Comparison of ENCODE assay signal across 1 cellular context in the genomic region with DNA sequence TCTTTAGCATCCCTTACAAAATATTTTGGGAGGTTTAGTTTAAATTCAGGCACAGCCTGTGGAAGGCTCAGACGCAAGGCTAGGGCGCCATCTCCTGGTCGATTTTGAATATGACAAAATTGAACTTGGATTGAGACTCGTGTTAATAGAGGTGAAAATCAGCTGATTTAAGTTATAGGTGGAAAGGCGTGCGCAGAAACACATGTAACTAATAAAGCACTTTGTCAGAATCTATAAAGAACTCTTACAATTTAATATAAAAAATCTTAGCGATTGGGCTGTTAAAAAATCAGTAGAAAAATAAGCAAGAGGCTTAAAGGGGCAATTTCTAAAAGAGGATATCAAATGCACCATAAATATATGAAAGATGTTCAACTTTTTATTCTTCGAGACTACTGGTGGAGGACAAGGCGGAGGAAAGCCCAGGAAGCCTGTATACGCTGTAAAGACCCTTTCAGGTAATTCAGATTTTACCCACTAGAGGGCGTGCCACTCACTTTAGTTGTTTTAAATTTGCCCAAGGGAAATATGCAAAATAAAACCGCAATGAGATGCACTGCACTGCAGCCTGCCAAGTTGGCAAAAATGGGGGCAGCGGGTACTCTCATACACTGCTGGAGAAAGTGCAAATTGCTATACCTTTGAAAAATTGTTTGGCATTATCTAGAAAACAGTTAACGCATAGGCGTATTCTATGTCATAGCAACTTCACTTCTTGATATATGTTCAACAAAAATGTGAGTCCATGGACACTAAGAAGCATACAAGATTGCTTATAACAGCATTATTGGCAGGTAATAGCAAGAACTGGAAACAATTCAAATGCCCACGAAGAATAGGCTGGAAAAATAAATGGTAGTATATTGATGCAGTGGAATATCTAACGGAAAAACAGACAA.
TF ChIP-seq lines count a peak whose summit lies in the region.

No MANE protein-coding gene starts in this region.

TF ChIP-seq in K562, 482 proteins besides CTCF, POLR2A, EP300 and RAD21 (continued from another document):
- no peak for TF ChIP-seq MYBL2 (IDR thresholded peaks at IDR 0.05; ENCODE audit: low read depth)
- TF ChIP-seq MYBL2 (CRISPR knock-in tag; IDR thresholded peaks at IDR 0.05; ENCODE audit: borderline replicate concordance) = no peak
- no peak for TF ChIP-seq IRF2 (CRISPR knock-in tag; IDR thresholded peaks at IDR 0.05)
- no peak for TF ChIP-seq POU5F1 (IDR thresholded peaks at IDR 0.05; ENCODE audit: borderline replicate concordance, low read depth, low read length, partially characterized antibody)
- no peak for TF ChIP-seq ZNF589 (CRISPR knock-in tag; IDR thresholded peaks at IDR 0.05; ENCODE audit: low read depth)
- TF ChIP-seq ZC3H8 (IDR thresholded peaks at IDR 0.05) = no peak
- no peak for TF ChIP-seq ZNF431 (CRISPR knock-in tag; IDR thresholded peaks at IDR 0.05)
- TF ChIP-seq POLR3A (IDR thresholded peaks at IDR 0.05; ENCODE audit: borderline replicate concordance, extremely low read depth, insufficient read depth, insufficient read length) = no peak
- TF ChIP-seq L3MBTL2 (IDR thresholded peaks at IDR 0.05) = 0 out of 2 replicates have a peak, but pooled peaks have one; percentile 11
- TF ChIP-seq ZKSCAN8 (CRISPR knock-in tag; IDR thresholded peaks at IDR 0.05) = no peak
- TF ChIP-seq MTA1 (IDR thresholded peaks at IDR 0.05; ENCODE audit: borderline replicate concordance) = no peak
- TF ChIP-seq, protein P1, sequence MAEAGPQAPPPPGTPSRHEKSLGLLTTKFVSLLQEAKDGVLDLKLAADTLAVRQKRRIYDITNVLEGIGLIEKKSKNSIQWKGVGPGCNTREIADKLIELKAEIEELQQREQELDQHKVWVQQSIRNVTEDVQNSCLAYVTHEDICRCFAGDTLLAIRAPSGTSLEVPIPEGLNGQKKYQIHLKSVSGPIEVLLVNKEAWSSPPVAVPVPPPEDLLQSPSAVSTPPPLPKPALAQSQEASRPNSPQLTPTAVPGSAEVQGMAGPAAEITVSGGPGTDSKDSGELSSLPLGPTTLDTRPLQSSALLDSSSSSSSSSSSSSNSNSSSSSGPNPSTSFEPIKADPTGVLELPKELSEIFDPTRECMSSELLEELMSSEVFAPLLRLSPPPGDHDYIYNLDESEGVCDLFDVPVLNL (CRISPR knock-in tag; IDR thresholded peaks at IDR 0.05; ENCODE audit: low read depth) = no peak
- no peak for TF ChIP-seq TAF15 (IDR thresholded peaks at IDR 0.05; ENCODE audit: low read depth, low read length)
- no peak for TF ChIP-seq ZNF174 (CRISPR knock-in tag; IDR thresholded peaks at IDR 0.05)
- no peak for TF ChIP-seq KLF1 (tag; IDR thresholded peaks at IDR 0.05)
- TF ChIP-seq, protein P2, sequence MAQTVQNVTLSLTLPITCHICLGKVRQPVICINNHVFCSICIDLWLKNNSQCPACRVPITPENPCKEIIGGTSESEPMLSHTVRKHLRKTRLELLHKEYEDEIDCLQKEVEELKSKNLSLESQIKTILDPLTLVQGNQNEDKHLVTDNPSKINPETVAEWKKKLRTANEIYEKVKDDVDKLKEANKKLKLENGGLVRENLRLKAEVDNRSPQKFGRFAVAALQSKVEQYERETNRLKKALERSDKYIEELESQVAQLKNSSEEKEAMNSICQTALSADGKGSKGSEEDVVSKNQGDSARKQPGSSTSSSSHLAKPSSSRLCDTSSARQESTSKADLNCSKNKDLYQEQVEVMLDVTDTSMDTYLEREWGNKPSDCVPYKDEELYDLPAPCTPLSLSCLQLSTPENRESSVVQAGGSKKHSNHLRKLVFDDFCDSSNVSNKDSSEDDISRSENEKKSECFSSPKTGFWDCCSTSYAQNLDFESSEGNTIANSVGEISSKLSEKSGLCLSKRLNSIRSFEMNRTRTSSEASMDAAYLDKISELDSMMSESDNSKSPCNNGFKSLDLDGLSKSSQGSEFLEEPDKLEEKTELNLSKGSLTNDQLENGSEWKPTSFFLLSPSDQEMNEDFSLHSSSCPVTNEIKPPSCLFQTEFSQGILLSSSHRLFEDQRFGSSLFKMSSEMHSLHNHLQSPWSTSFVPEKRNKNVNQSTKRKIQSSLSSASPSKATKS (CRISPR knock-in tag; IDR thresholded peaks at IDR 0.05) = no peak
- TF ChIP-seq, protein P3, sequence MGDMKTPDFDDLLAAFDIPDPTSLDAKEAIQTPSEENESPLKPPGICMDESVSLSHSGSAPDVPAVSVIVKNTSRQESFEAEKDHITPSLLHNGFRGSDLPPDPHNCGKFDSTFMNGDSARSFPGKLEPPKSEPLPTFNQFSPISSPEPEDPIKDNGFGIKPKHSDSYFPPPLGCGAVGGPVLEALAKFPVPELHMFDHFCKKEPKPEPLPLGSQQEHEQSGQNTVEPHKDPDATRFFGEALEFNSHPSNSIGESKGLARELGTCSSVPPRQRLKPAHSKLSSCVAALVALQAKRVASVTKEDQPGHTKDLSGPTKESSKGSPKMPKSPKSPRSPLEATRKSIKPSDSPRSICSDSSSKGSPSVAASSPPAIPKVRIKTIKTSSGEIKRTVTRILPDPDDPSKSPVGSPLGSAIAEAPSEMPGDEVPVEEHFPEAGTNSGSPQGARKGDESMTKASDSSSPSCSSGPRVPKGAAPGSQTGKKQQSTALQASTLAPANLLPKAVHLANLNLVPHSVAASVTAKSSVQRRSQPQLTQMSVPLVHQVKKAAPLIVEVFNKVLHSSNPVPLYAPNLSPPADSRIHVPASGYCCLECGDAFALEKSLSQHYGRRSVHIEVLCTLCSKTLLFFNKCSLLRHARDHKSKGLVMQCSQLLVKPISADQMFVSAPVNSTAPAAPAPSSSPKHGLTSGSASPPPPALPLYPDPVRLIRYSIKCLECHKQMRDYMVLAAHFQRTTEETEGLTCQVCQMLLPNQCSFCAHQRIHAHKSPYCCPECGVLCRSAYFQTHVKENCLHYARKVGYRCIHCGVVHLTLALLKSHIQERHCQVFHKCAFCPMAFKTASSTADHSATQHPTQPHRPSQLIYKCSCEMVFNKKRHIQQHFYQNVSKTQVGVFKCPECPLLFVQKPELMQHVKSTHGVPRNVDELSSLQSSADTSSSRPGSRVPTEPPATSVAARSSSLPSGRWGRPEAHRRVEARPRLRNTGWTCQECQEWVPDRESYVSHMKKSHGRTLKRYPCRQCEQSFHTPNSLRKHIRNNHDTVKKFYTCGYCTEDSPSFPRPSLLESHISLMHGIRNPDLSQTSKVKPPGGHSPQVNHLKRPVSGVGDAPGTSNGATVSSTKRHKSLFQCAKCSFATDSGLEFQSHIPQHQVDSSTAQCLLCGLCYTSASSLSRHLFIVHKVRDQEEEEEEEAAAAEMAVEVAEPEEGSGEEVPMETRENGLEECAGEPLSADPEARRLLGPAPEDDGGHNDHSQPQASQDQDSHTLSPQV (IDR thresholded peaks at IDR 0.05) = no peak
- TF ChIP-seq, protein P4, sequence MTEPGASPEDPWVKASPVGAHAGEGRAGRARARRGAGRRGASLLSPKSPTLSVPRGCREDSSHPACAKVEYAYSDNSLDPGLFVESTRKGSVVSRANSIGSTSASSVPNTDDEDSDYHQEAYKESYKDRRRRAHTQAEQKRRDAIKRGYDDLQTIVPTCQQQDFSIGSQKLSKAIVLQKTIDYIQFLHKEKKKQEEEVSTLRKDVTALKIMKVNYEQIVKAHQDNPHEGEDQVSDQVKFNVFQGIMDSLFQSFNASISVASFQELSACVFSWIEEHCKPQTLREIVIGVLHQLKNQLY (CRISPR knock-in tag; conservative IDR thresholded peaks at IDR 0.05) = no peak
- TF ChIP-seq FOXK2 (conservative IDR thresholded peaks at IDR 0.05 in 1 of 2, IDR thresholded peaks at IDR 0.05 in 1 of 2; ENCODE audit: low read depth in 2 of 2) = 0 out of 4 replicates have a peak, but pooled peaks of 1 of the 2 experiments have one; percentile 38
- no peak for TF ChIP-seq SMARCE1 (IDR thresholded peaks at IDR 0.05)
- TF ChIP-seq, protein P5, sequence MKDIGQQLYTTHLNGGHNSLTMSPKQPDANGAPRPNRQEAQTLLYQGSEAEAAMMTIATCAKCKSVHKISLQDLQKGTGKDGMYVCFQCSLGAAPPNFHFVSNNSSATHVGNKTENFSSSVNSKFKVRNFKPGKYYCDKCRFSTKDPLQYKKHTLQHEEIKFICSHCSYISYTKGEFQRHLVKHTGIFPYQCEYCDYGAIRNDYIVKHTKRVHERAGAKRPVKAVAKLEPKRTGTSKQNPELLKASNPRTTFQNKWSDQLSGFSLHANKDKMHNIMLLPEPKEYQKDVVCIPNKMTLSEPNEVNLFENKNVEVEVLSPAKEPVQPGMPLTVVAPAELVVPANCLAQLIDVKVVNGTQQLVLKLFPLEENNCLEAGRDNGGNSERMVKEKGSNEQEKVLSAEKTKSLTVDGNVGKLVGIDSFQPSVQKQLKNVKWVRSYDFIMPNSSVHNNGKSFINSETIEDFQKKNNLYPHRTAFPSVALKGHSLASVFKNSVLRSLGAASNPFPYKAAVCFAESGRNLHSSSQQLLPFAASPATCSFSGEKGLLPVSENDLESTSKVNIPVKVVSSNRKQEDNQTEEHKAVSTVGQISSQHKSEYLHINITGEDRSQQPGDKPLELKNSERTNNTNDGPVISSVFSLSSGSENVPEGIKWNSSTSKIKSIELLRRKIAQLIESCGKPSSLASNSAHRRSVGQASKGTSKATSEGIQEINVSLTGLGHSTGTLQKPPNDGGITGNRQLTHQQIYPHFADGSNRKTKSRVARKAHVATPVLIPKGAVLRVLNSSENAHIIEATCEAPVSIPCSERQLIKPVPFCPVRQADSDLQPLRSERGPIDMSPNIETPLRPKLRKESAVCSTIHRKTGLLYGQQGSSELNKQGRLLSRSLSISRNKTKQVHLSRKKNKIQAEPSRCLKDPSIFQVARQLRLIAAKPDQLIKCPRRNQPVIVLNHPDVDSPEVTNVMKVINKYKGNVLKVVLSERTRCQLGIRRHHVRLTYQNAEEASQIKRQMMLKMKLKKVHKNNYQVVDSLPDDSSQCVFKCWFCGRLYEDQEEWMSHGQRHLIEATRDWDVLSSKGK (CRISPR knock-in tag; IDR thresholded peaks at IDR 0.05) = no peak
- no peak for TF ChIP-seq RUNX1 (IDR thresholded peaks at IDR 0.05; ENCODE audit: low read depth)
- TF ChIP-seq ATF7 (IDR thresholded peaks at IDR 0.05) = no peak
- TF ChIP-seq MTA3 (IDR thresholded peaks at IDR 0.05; ENCODE audit: borderline replicate concordance) = no peak
- TF ChIP-seq NEUROD1 (IDR thresholded peaks at IDR 0.05; ENCODE audit: borderline replicate concordance, low read depth, low read length, partially characterized antibody) = no peak
- no peak for TF ChIP-seq ZNF253 (CRISPR knock-in tag; conservative IDR thresholded peaks at IDR 0.05)
- no peak for TF ChIP-seq ILK (tag; IDR thresholded peaks at IDR 0.05; ENCODE audit: borderline replicate concordance, low read depth)
- TF ChIP-seq, protein P6, sequence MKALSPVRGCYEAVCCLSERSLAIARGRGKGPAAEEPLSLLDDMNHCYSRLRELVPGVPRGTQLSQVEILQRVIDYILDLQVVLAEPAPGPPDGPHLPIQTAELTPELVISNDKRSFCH (CRISPR knock-in tag; IDR thresholded peaks at IDR 0.05) = no peak
- TF ChIP-seq, protein P6 (tag; IDR thresholded peaks at IDR 0.05) = no peak
- no peak for TF ChIP-seq ZEB2 (IDR thresholded peaks at IDR 0.05)
- no peak for TF ChIP-seq NCOA6 (IDR thresholded peaks at IDR 0.05)
- TF ChIP-seq XRCC3 (IDR thresholded peaks at IDR 0.05) = no peak
- TF ChIP-seq MAZ (CRISPR knock-in tag; conservative IDR thresholded peaks at IDR 0.05 in 1 of 2, IDR thresholded peaks at IDR 0.05 in 1 of 2) = no peak
- TF ChIP-seq KAT7 (CRISPR knock-in tag; IDR thresholded peaks at IDR 0.05; ENCODE audit: borderline replicate concordance) = no peak
- TF ChIP-seq ZNF121 (CRISPR knock-in tag; conservative IDR thresholded peaks at IDR 0.05) = no peak
- no peak for TF ChIP-seq ZNF696 (CRISPR knock-in tag; conservative IDR thresholded peaks at IDR 0.05)
- no peak for TF ChIP-seq BRD9 (IDR thresholded peaks at IDR 0.05; ENCODE audit: low read depth, partially characterized antibody)
- TF ChIP-seq ARNT (IDR thresholded peaks at IDR 0.05) = 0 out of 4 replicates have a peak, but pooled peaks of 1 of the 2 experiments have one; percentile 34
- no peak for TF ChIP-seq MXI1 (IDR thresholded peaks at IDR 0.05; ENCODE audit: low read depth, low read length)
- TF ChIP-seq FIP1L1 (IDR thresholded peaks at IDR 0.05; ENCODE audit: low read depth, low read length, poor library complexity, severe bottlenecking) = no peak
- TF ChIP-seq RFX1 (IDR thresholded peaks at IDR 0.05) = no peak
- no peak for TF ChIP-seq SIRT6 (IDR thresholded peaks at IDR 0.05; ENCODE audit: low read depth, low read length)
- no peak for TF ChIP-seq PTRF (tag; IDR thresholded peaks at IDR 0.05)
- TF ChIP-seq, protein P7, sequence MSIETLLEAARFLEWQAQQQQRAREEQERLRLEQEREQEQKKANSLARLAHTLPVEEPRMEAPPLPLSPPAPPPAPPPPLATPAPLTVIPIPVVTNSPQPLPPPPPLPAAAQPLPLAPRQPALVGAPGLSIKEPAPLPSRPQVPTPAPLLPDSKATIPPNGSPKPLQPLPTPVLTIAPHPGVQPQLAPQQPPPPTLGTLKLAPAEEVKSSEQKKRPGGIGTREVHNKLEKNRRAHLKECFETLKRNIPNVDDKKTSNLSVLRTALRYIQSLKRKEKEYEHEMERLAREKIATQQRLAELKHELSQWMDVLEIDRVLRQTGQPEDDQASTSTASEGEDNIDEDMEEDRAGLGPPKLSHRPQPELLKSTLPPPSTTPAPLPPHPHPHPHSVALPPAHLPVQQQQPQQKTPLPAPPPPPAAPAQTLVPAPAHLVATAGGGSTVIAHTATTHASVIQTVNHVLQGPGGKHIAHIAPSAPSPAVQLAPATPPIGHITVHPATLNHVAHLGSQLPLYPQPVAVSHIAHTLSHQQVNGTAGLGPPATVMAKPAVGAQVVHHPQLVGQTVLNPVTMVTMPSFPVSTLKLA (conservative IDR thresholded peaks at IDR 0.05) = peak; percentile 33 to 41; a peak in 1 of 4 replicates
- TF ChIP-seq NBN (IDR thresholded peaks at IDR 0.05; ENCODE audit: low read depth) = no peak
- TF ChIP-seq EGR1 (conservative IDR thresholded peaks at IDR 0.05) = no peak
- TF ChIP-seq TEAD4 (IDR thresholded peaks at IDR 0.05; ENCODE audit: low read length) = no peak
- TF ChIP-seq TEAD4 (CRISPR knock-in tag; IDR thresholded peaks at IDR 0.05; ENCODE audit: borderline replicate concordance) = no peak
- no peak for TF ChIP-seq SMARCA5 (IDR thresholded peaks at IDR 0.05)
- TF ChIP-seq PRPF4 (IDR thresholded peaks at IDR 0.05; ENCODE audit: insufficient read depth, low read depth, low read length, poor library complexity, severe bottlenecking) = no peak
- TF ChIP-seq TEAD1 (CRISPR knock-in tag; IDR thresholded peaks at IDR 0.05) = peak in 1 of 2 experiments; percentile 78; a peak in 2 of 4 replicates
- 0 out of 2 replicates have a peak, but pooled peaks have one; percentile 17 for TF ChIP-seq KHSRP (IDR thresholded peaks at IDR 0.05)
